In genomic region chr5:109407913-109408312, GRCh38 we compare ENCODE assay signal across 9 cellular contexts. TPM values are rescaled to one million over a fixed set of nuclear protein-coding genes. Genes with fewer than 3 reads are reported as not detected.
DNase-seq lines count a peak whose midpoint lies in the region; ATAC-seq and TF ChIP-seq lines count a peak whose summit lies in the region.
"Had no signal": no experiment of that assay in that cellular context is flagged by ENCODE, and none has a peak within 500 bp of the region (broad histone marks: within the 10 kb centered on the region; RNA-seq: fewer than 3 reads in every experiment).

No MANE protein-coding gene starts in this region.

- no peaks in the 10 kb centered on the region for H3K9me3 ChIP-seq in mucosa of rectum (ENCODE audit: control insufficient read depth in 2 of 2, low read length in 2 of 2)

- no peaks in the 10 kb centered on the region for H3K27me3 Mint-ChIP-seq in IgD-negative memory B cell

- H3K27ac Mint-ChIP-seq in IgD-negative memory B cell, result peak overlapping the region; percentile 65 to 99 (median 97)

- H3K36me3 ChIP-seq in mucosa of rectum (ENCODE audit: control insufficient read depth in 2 of 2, insufficient read depth in 2 of 2, low read length in 2 of 2), result peaks cover 0 to 3% of the 10 kb centered on the region in 2 donors

- peak overlapping the region in 1 of 2 donors; percentile 90 for H3K9ac ChIP-seq in mucosa of rectum (ENCODE audit: low read depth in 1 of 2, low read length in 2 of 2)

- peak; percentile 57 to 59 for DNase-seq in AML-193 (lab: John Stamatoyannopoulos, UW)
- DNase-seq in astrocyte of the cerebellum (ENCODE audit: low read depth), result no peak
- DNase-seq in retina, result no peak
- DNase-seq in omental fat pad (ENCODE audit: low spot score), result no peak
- DNase-seq: activated CD8-positive, alpha-beta memory T cell treated with anti-CD3 and anti-CD28 coated beads, Interleukin-2, amount 50 U/mL, for 48 hours had no signal

- no peak overlapping the region for H3K27ac ChIP-seq in mucosa of rectum (ENCODE audit: low read depth in 2 of 2, low read length in 2 of 2)

- no peak for ATAC-seq in GM18511 (IDR thresholded peaks at IDR 0.05; ENCODE audit: unreplicated experiment)
- ATAC-seq in omental fat pad (ENCODE audit: low FRiP score), result no peak
- ATAC-seq in HG03139 (IDR thresholded peaks at IDR 0.05; ENCODE audit: unreplicated experiment), result no peak

- peak overlapping the region; percentile 95 to 100 (median 98) for H3K4me3 Mint-ChIP-seq in IgD-negative memory B cell

- H3K27me3 ChIP-seq in mucosa of rectum (ENCODE audit: control insufficient read depth in 2 of 2, insufficient read depth in 2 of 2, low read length in 2 of 2), result no peaks in the 10 kb centered on the region

- H3K4me1 Mint-ChIP-seq in IgD-negative memory B cell, result peaks cover 15 to 41% (median 21%) of the 10 kb centered on the region in 3 donors

- TF ChIP-seq CTCF in astrocyte of the cerebellum (IDR thresholded peaks at IDR 0.05; ENCODE audit: low read depth, low read length, missing control alignments) (no peak), omental fat pad (IDR thresholded peaks at IDR 0.05) (no peak)

- peak overlapping the region; percentile 67 for H3K4me3 ChIP-seq in astrocyte of the cerebellum (ENCODE audit: low read depth, low read length)
- peak overlapping the region; percentile 84 to 92 for H3K4me3 ChIP-seq in mucosa of rectum (ENCODE audit: low read length in 2 of 2)

- peaks cover 6% of the 10 kb centered on the region for H3K36me3 Mint-ChIP-seq in IgD-negative memory B cell

- H3K9me3 Mint-ChIP-seq in IgD-negative memory B cell, result no peaks in the 10 kb centered on the region

- in situ Hi-C loops in astrocyte of the cerebellum (cut with HindIII; ENCODE audit: low sequenced_read_pairs), result loop anchor here (5.0 kb wide), 1 partner anchor 59 kb away; no protein-coding TSS in a partner anchor

- peaks cover 5 to 10% of the 10 kb centered on the region in 2 donors for H3K4me1 ChIP-seq in mucosa of rectum (ENCODE audit: control insufficient read depth in 2 of 2, insufficient read depth in 2 of 2, low read length in 2 of 2)

RNA-seq across cellular contexts. Expression of gene PJA2, which starts 1.9 kb away (rescaled TPM):
- polyA plus RNA-seq in IgD-negative memory B cell, result 45.6 TPM
- total RNA-seq in omental fat pad, result 100 to 1,000 TPM in 1 of 4 donors, 10 to 100 TPM in 3; 74.5 to 120 (median 90.4) TPM

Comparison
In these comparisons a context has a peak if more than half of its experiments do, and no peak if none do; other contexts are left out.
1. DNase-seq: peak in AML-193 (2 of 2); none in astrocyte of the cerebellum (single experiment), retina (single experiment) and omental fat pad (single experiment).